In the genomic region with DNA sequence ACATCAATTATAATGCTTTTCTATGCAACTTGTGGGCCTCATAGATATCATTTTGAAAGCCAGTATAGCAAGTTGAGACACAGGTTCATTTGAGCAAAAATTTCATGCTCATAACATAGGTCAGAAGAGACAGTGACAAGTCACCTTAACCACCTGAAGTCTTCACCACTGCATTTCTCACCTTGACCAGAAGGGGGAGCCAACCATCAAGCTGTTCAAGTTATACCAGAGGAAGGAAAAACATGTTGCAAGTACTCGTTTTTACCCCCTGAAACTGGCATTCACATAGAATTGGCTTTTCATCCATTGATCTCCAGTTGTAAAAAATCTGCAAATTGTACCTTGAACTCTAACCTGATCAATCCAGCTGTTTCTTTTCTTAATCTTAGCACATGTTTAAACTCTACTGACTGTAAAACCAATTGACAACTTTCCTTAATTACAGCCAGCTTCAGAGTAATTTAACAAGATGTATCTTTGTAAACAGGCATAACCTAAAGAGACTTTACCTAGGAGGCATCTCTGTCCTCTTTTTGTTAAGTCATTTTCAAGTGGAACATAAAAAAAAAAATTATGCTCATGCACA, we compare ENCODE assay signal across 8 cellular contexts.
DNase-seq lines count a peak whose midpoint lies in the region; ATAC-seq lines count a peak whose summit lies in the region.

No MANE protein-coding gene starts in this region.

- ATAC-seq in GM18520 (IDR thresholded peaks at IDR 0.05; ENCODE audit: unreplicated experiment) (peak; percentile 50), HG03159 (IDR thresholded peaks at IDR 0.05; ENCODE audit: unreplicated experiment) (peak; percentile 89)

- DNase-seq in AG08396 (ENCODE audit: low spot score) (peak; percentile 37), NCI-H748 (lab: John Stamatoyannopoulos, UW; ENCODE audit: unreplicated experiment) (peak; percentile 64), midbrain (lab: John Stamatoyannopoulos, UW) (peak; percentile 82)
- DNase-seq in activated CD4-positive, alpha-beta T cell treated with anti-CD3 and anti-CD28 coated beads, Interleukin-2, amount 50 U/mL, for 4 hours = peak; percentile 81 to 87
- DNase-seq in effector CD4-positive, alpha-beta T cell = peak; percentile 74
- DNase-seq in stimulated activated CD8-positive, alpha-beta memory T cell treated with anti-CD3 and anti-CD28 coated beads, Interleukin-4, amount 100 ng/mL, for 4 hours (ENCODE audit: low read depth in 2 of 2, low spot score in 1 of 2) = peak; percentile 65 to 80

Comparison
In these comparisons a context has a peak if more than half of its experiments do, and no peak if none do; other contexts are left out.
1. Peak in every context shown above with its lines: DNase-seq and ATAC-seq.